Comparison of ENCODE assay signal across 8 cellular contexts in the genomic region with DNA sequence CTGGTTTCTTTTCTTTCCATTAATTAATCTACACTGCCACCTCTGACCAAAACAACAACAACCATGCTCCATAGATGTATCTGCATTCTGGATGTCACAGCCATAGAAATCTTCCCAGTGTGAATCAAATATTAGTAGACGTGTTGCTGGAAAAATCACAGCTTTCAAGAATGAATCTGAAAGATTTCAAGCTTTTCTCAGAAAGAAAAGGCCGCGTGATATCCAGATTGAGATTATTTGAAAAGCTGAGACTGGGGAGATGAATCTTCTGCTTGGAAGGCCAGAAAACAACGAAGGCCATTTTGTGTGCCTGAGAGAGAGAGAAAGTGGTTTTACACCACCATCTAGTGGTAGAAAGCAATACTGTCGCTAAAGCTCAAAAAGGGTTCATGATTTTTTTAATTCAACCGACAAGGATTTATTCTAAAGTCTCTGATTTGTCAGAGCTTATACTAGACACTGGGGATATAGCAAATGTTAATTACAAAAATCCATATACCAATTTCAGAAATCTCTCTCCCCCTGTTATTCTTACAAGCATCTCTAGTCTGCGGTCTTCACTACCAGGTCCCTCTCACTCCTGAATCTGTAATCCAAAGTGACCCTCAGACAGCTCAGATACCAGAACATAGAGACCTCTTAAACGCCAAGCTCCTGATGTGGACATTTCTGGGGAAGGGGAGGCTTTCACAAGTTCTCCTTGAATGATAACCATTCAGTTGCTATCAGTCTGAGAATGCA.
A peak's percentile ranks its signal among the peaks of the same experiment; 100 is the strongest.
DNase-seq lines count a peak whose midpoint lies in the region; ATAC-seq and TF ChIP-seq lines count a peak whose summit lies in the region.

No MANE protein-coding gene starts in this region.

- peak; percentile 14 for DNase-seq in stimulated activated CD4-positive, alpha-beta T cell treated with anti-CD3 and anti-CD28 coated beads, Interleukin-1b, Interleukin-23, amount 100 ng/mL, for 48 hours
- no peak for DNase-seq in stimulated activated CD4-positive, alpha-beta T cell treated with anti-CD3 and anti-CD28 coated beads, Interleukin-4, amount 100 ng/mL, for 1 hour
- peak; percentile 80 for DNase-seq in GM23338 (ENCODE audit: low spot score)
- DNase-seq in Kasumi-1 (lab: John Stamatoyannopoulos, UW) = peak; percentile 75
- peak; percentile 76 for DNase-seq in Panc1 (ENCODE audit: low read depth, low spot score)
- DNase-seq in brain microvascular endothelial cell = peak; percentile 61
- DNase-seq in immature natural killer cell = peak; percentile 57 to 64 (median 63)
- peak; percentile 51 for DNase-seq in stimulated activated CD4-positive, alpha-beta T cell treated with anti-CD3 and anti-CD28 coated beads, Interleukin-4, amount 100 ng/mL, for 24 hours

- H3K4me1 ChIP-seq in GM23338 (ENCODE audit: insufficient read depth) (peaks cover 8% of the 10 kb centered on the region; the same call in 1 of the 2 replicates), Panc1 (ENCODE audit: control insufficient read depth, insufficient read depth, low read length) (no peaks in the 10 kb centered on the region)

- H3K4me3 ChIP-seq in GM23338 (no peak overlapping the region), Panc1 (ENCODE audit: low read depth in 2 of 2, low read length in 2 of 2) (no peak overlapping the region), brain microvascular endothelial cell (ENCODE audit: low read depth, low read length) (no peak overlapping the region)

- H3K4me1 Mint-ChIP-seq in GM23338 = peaks cover 15% of the 10 kb centered on the region
- peaks cover 14 to 18% of the 10 kb centered on the region in 2 donors for H3K4me1 Mint-ChIP-seq in immature natural killer cell

- H4K20me1 ChIP-seq in GM23338 (replicated peaks; ENCODE audit: insufficient read depth) = no peaks in the 10 kb centered on the region

- H3K4me2 ChIP-seq in GM23338 = no peak overlapping the region

- H3K9me2 ChIP-seq in GM23338 (ENCODE audit: insufficient read depth) = no peaks in the 10 kb centered on the region

- H3K4me3 Mint-ChIP-seq in GM23338 (no peak overlapping the region; the same call in 2 of the 3 replicates), immature natural killer cell (peak overlapping the region; percentile 15 to 40 (median 18))

- BruUV-seq in Panc1 (replicated peaks; lab: Mats Ljungman, UMichigan) = no TSS peak

- H3K27ac ChIP-seq in GM23338 (ENCODE audit: low read depth) = no peak overlapping the region
- no peak overlapping the region for H3K27ac ChIP-seq in Panc1 (ENCODE audit: low read length)
- no peak overlapping the region for H3K27ac ChIP-seq in brain microvascular endothelial cell

- H2AFZ ChIP-seq in GM23338 = no peak overlapping the region; the same call in 1 of the 2 replicates

- POLR2A ChIA-PET in Panc1 (lab: Charles Lee) = no interaction called here

- H3K36me3 Mint-ChIP-seq in GM23338 (ENCODE audit: low read depth) (no peaks in the 10 kb centered on the region), immature natural killer cell (no peaks in the 10 kb centered on the region)

- no peaks in the 10 kb centered on the region for H3K79me2 ChIP-seq in GM23338 (replicated peaks; ENCODE audit: insufficient read depth)

- H3K27me3 ChIP-seq in GM23338 (ENCODE audit: insufficient read depth) = no peaks in the 10 kb centered on the region
- H3K27me3 ChIP-seq in Panc1 (ENCODE audit: control insufficient read depth, insufficient read depth, low read length) = no peaks in the 10 kb centered on the region
- H3K27me3 ChIP-seq in brain microvascular endothelial cell (replicated peaks) = no peaks in the 10 kb centered on the region

- H3K27me3 Mint-ChIP-seq in GM23338 (ENCODE audit: insufficient read depth, low read depth, poor library complexity) (peaks cover 1% of the 10 kb centered on the region), immature natural killer cell (ENCODE audit: low read depth in 3 of 3) (peaks cover 0 to 2% (median 0%) of the 10 kb centered on the region in 3 donors)

- H3F3A ChIP-seq in GM23338 (replicated peaks; ENCODE audit: low read depth) = no peaks in the 10 kb centered on the region

- ATAC-seq in GM23338 (peak; percentile 79), Panc1 (peak; percentile 85)

- no peaks in the 10 kb centered on the region for H3K9me3 ChIP-seq in Panc1 (ENCODE audit: control insufficient read depth, insufficient read depth, low read depth, low read length)

- in situ Hi-C loops in Panc1 (cut with HindIII; ENCODE audit: low pct_unique_long_range_greater_than_20kb, low sequenced_read_pairs) = no loop called here
- in situ Hi-C loops in brain microvascular endothelial cell (cut with HindIII; ENCODE audit: low pct_ligation_motif_present, low sequenced_read_pairs) = loop anchor here (25.0 kb wide), 1 partner anchor 109 kb away; no protein-coding TSS in a partner anchor

- CTCF ChIA-PET in Panc1 (lab: Charles Lee) = interaction anchor here (0.5 to 1.2 kb wide), 4 partner anchors 142 to 487 kb away, joined by 3 to 7 read pairs (median 4); no protein-coding TSS in a partner anchor

- peak; percentile 83 to 84 for TF ChIP-seq CTCF in GM23338 (conservative IDR thresholded peaks at IDR 0.05; ENCODE audit: low read depth in 2 of 2)
- peak; percentile 74 for TF ChIP-seq CTCF in Panc1 (IDR thresholded peaks at IDR 0.05)
- peak; percentile 72 for TF ChIP-seq CTCF in brain microvascular endothelial cell (IDR thresholded peaks at IDR 0.05; ENCODE audit: low read depth, low read length, missing control alignments)

- H3K9me3 Mint-ChIP-seq in GM23338 (no peaks in the 10 kb centered on the region), immature natural killer cell (no peaks in the 10 kb centered on the region)

- H3K27ac Mint-ChIP-seq in GM23338 = no peak overlapping the region
- H3K27ac Mint-ChIP-seq in immature natural killer cell = peak overlapping the region in 5 of 6 donors; percentile 0 to 87 (median 53)

- no peaks in the 10 kb centered on the region for H3K36me3 ChIP-seq in GM23338 (ENCODE audit: insufficient read depth)
- H3K36me3 ChIP-seq in Panc1 (ENCODE audit: control insufficient read depth, insufficient read depth, low read length) = no peaks in the 10 kb centered on the region
- H3K36me3 ChIP-seq in brain microvascular endothelial cell (replicated peaks) = no peaks in the 10 kb centered on the region

- intact Hi-C loops in Panc1 (cut with micrococcal nuclease; ENCODE audit: unreplicated experiment) = loop anchor here (1.0 kb wide), 3 partner anchors 193 to 487 kb away; no protein-coding TSS in a partner anchor

TF ChIP-seq in GM23338, 12 proteins besides CTCF, POLR2A, EP300 and RAD21 (continues in another document):
- TF ChIP-seq, protein P1, sequence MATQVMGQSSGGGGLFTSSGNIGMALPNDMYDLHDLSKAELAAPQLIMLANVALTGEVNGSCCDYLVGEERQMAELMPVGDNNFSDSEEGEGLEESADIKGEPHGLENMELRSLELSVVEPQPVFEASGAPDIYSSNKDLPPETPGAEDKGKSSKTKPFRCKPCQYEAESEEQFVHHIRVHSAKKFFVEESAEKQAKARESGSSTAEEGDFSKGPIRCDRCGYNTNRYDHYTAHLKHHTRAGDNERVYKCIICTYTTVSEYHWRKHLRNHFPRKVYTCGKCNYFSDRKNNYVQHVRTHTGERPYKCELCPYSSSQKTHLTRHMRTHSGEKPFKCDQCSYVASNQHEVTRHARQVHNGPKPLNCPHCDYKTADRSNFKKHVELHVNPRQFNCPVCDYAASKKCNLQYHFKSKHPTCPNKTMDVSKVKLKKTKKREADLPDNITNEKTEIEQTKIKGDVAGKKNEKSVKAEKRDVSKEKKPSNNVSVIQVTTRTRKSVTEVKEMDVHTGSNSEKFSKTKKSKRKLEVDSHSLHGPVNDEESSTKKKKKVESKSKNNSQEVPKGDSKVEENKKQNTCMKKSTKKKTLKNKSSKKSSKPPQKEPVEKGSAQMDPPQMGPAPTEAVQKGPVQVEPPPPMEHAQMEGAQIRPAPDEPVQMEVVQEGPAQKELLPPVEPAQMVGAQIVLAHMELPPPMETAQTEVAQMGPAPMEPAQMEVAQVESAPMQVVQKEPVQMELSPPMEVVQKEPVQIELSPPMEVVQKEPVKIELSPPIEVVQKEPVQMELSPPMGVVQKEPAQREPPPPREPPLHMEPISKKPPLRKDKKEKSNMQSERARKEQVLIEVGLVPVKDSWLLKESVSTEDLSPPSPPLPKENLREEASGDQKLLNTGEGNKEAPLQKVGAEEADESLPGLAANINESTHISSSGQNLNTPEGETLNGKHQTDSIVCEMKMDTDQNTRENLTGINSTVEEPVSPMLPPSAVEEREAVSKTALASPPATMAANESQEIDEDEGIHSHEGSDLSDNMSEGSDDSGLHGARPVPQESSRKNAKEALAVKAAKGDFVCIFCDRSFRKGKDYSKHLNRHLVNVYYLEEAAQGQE (IDR thresholded peaks at IDR 0.05; ENCODE audit: unreplicated experiment) = no peak
- TF ChIP-seq POLR2AphosphoS5 (IDR thresholded peaks at IDR 0.05; ENCODE audit: low read depth) = no peak
- TF ChIP-seq EZH2 (IDR thresholded peaks at IDR 0.05; ENCODE audit: low read depth, unreplicated experiment) = no peak
- no peak for TF ChIP-seq EZH2phosphoT487 (IDR thresholded peaks at IDR 0.05; ENCODE audit: unreplicated experiment)
- no peak for TF ChIP-seq ZNF114 (CRISPR knock-in tag; IDR thresholded peaks at IDR 0.05)
- TF ChIP-seq JUNB (IDR thresholded peaks at IDR 0.05; ENCODE audit: unreplicated experiment) = no peak
- TF ChIP-seq, protein P2, sequence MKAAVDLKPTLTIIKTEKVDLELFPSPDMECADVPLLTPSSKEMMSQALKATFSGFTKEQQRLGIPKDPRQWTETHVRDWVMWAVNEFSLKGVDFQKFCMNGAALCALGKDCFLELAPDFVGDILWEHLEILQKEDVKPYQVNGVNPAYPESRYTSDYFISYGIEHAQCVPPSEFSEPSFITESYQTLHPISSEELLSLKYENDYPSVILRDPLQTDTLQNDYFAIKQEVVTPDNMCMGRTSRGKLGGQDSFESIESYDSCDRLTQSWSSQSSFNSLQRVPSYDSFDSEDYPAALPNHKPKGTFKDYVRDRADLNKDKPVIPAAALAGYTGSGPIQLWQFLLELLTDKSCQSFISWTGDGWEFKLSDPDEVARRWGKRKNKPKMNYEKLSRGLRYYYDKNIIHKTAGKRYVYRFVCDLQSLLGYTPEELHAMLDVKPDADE (IDR thresholded peaks at IDR 0.05) = no peak
- TF ChIP-seq NANOG (IDR thresholded peaks at IDR 0.05; ENCODE audit: borderline replicate concordance) = no peak
